Comparison of ENCODE assay signal across 17 cellular contexts in the genomic region with DNA sequence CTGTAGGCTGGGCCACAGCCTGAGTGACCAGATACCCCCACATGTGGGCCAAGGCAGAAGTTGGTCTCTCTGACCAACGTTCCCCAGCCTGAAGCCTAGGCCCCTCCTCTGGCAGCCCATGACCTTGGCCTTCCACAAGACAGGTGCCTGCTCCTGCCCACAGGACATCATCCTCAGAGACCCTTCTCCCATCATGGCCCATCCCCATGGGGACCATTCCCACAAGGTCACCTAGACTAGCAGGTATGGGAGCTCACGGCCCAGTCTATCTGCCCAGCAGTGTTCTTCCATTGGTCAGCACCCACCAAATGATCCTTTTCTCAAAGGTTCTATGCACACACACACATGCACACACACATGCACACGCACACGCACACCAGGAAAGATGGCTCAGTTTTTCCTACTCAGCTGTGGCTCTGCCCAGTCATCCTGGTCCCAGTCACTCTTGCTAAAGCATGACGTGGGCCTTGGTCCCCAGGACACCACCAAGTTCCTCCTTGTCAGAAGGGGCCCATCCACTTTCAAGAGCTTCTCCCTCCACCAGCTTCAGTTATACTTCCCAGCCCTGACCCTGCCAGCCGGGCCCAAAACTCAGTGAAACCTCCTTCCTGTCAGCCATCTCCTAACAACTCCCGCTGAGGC.
DNase-seq lines count a peak whose midpoint lies in the region; ATAC-seq and TF ChIP-seq lines count a peak whose summit lies in the region.
"Had no signal": no experiment of that assay in that cellular context is flagged by ENCODE, and none has a peak within 500 bp of the region (broad histone marks: within the 10 kb centered on the region; RNA-seq: fewer than 3 reads in every experiment).

No MANE protein-coding gene starts in this region.

- H3K4me1 Mint-ChIP-seq in activated CD4-positive, alpha-beta memory T cell treated with anti-CD3 and anti-CD28 coated beads for 36 hours (ENCODE audit: low read depth): no peaks in the 10 kb centered on the region
- H3K4me1 Mint-ChIP-seq in activated CD4-positive, alpha-beta memory T cell treated with anti-CD3 and anti-CD28 coated beads, Interleukin-2, amount 10 ng/mL, durations not matched to agents 7 days and 5 days: no peaks in the 10 kb centered on the region
- peaks cover 13% of the 10 kb centered on the region for H3K4me1 Mint-ChIP-seq in glutamatergic neuron (ENCODE audit: low read depth, unreplicated experiment)
- peaks cover 43 to 95% of the 10 kb centered on the region in 2 donors for H3K4me1 Mint-ChIP-seq in stimulated activated naive B cell treated with anti-CD40 and anti-IgM and Interleukin-4, amounts not matched to agents 10 μg/mL and 1 μg/mL and 100 μg/mL, for 72 hours
- H3K4me1 Mint-ChIP-seq: CD8-positive, alpha-beta memory T cell had no signal

- CTCF ChIA-PET in activated CD4-positive, alpha-beta memory T cell treated with anti-CD3 and anti-CD28 coated beads for 36 hours (lab: Charles Lee): no interaction called here
- CTCF ChIA-PET in activated CD4-positive, alpha-beta memory T cell treated with anti-CD3 and anti-CD28 coated beads, Interleukin-2, amount 10 ng/mL, durations not matched to agents 7 days and 5 days (lab: Charles Lee): no interaction called here

- intact Hi-C loops in activated CD4-positive, alpha-beta memory T cell treated with anti-CD3 and anti-CD28 coated beads for 36 hours (cut with micrococcal nuclease): no loop called here

- H3K36me3 Mint-ChIP-seq in activated CD4-positive, alpha-beta memory T cell treated with anti-CD3 and anti-CD28 coated beads for 36 hours: no peaks in the 10 kb centered on the region
- H3K36me3 Mint-ChIP-seq in activated CD4-positive, alpha-beta memory T cell treated with anti-CD3 and anti-CD28 coated beads, Interleukin-2, amount 10 ng/mL, durations not matched to agents 7 days and 5 days (ENCODE audit: low read depth): no peaks in the 10 kb centered on the region
- no peaks in the 10 kb centered on the region for H3K36me3 Mint-ChIP-seq in glutamatergic neuron (ENCODE audit: unreplicated experiment)
- peaks cover 58 to 76% of the 10 kb centered on the region in 2 donors for H3K36me3 Mint-ChIP-seq in stimulated activated naive B cell treated with anti-CD40 and anti-IgM and Interleukin-4, amounts not matched to agents 10 μg/mL and 1 μg/mL and 100 μg/mL, for 72 hours
- H3K36me3 Mint-ChIP-seq: CD8-positive, alpha-beta memory T cell had no signal

- no peaks in the 10 kb centered on the region for H3K27me3 Mint-ChIP-seq in activated CD4-positive, alpha-beta memory T cell treated with anti-CD3 and anti-CD28 coated beads for 36 hours
- H3K27me3 Mint-ChIP-seq in activated CD4-positive, alpha-beta memory T cell treated with anti-CD3 and anti-CD28 coated beads, Interleukin-2, amount 10 ng/mL, durations not matched to agents 7 days and 5 days: peaks cover 2% of the 10 kb centered on the region
- peaks cover 7% of the 10 kb centered on the region for H3K27me3 Mint-ChIP-seq in glutamatergic neuron (ENCODE audit: unreplicated experiment)
- H3K27me3 Mint-ChIP-seq in stimulated activated naive B cell treated with anti-CD40 and anti-IgM and Interleukin-4, amounts not matched to agents 10 μg/mL and 1 μg/mL and 100 μg/mL, for 72 hours: no peaks in the 10 kb centered on the region

- H3K9me3 Mint-ChIP-seq in activated CD4-positive, alpha-beta memory T cell treated with anti-CD3 and anti-CD28 coated beads for 36 hours: no peaks in the 10 kb centered on the region
- no peaks in the 10 kb centered on the region for H3K9me3 Mint-ChIP-seq in activated CD4-positive, alpha-beta memory T cell treated with anti-CD3 and anti-CD28 coated beads, Interleukin-2, amount 10 ng/mL, durations not matched to agents 7 days and 5 days
- H3K9me3 Mint-ChIP-seq in glutamatergic neuron (ENCODE audit: unreplicated experiment): peaks cover 1% of the 10 kb centered on the region
- no peaks in the 10 kb centered on the region for H3K9me3 Mint-ChIP-seq in stimulated activated naive B cell treated with anti-CD40 and anti-IgM and Interleukin-4, amounts not matched to agents 10 μg/mL and 1 μg/mL and 100 μg/mL, for 72 hours
- H3K9me3 Mint-ChIP-seq: CD8-positive, alpha-beta memory T cell; H9 had no signal

- H3K27ac Mint-ChIP-seq in activated CD4-positive, alpha-beta memory T cell treated with anti-CD3 and anti-CD28 coated beads for 36 hours: peak overlapping the region; percentile 14
- H3K27ac Mint-ChIP-seq in activated CD4-positive, alpha-beta memory T cell treated with anti-CD3 and anti-CD28 coated beads, Interleukin-2, amount 10 ng/mL, durations not matched to agents 7 days and 5 days: no peak overlapping the region
- H3K27ac Mint-ChIP-seq in glutamatergic neuron (ENCODE audit: unreplicated experiment): peak overlapping the region; percentile 52
- peak overlapping the region; percentile 93 for H3K27ac Mint-ChIP-seq in stimulated activated naive B cell treated with anti-CD40 and anti-IgM and Interleukin-4, amounts not matched to agents 10 μg/mL and 1 μg/mL and 100 μg/mL, for 72 hours
- H3K27ac Mint-ChIP-seq: CD8-positive, alpha-beta memory T cell; H9 had no signal

- DNase-seq in activated CD4-positive, alpha-beta memory T cell treated with anti-CD3 and anti-CD28 coated beads for 36 hours: peak; percentile 30
- no peak for DNase-seq in activated CD4-positive, alpha-beta memory T cell treated with anti-CD3 and anti-CD28 coated beads, Interleukin-2, amount 10 ng/mL, durations not matched to agents 7 days and 5 days
- DNase-seq in MV-4-11 (lab: John Stamatoyannopoulos, UW): peak; percentile 2
- DNase-seq in glutamatergic neuron: no peak
- peak; percentile 49 for DNase-seq in stimulated activated naive B cell treated with anti-CD40 and anti-IgM and Interleukin-4, amounts not matched to agents 10 μg/mL and 1 μg/mL and 100 μg/mL, for 72 hours
- no peak for DNase-seq in NCI-H1092 (lab: John Stamatoyannopoulos, UW)
- DNase-seq: 8988T; CD8-positive, alpha-beta memory T cell; DMS 273 treated with DMSO at 0.1 percent for 48 hours; GDM1; KG1; NCI-H1048; NCI-H2081 treated with DMSO at 0.1 percent for 48 hours; NCI-H510A had no signal

- ATAC-seq in stimulated activated naive B cell treated with anti-CD40 and anti-IgM and Interleukin-4, amounts not matched to agents 10 μg/mL and 1 μg/mL and 100 μg/mL, for 72 hours (replicated peaks): peak; percentile 89
- ATAC-seq in GM21786 (IDR thresholded peaks at IDR 0.05; ENCODE audit: unreplicated experiment) (no peak), HG02571 (IDR thresholded peaks at IDR 0.05; ENCODE audit: unreplicated experiment) (no peak)

- POLR2A ChIA-PET in activated CD4-positive, alpha-beta memory T cell treated with anti-CD3 and anti-CD28 coated beads for 36 hours (lab: Charles Lee): no interaction called here
- POLR2A ChIA-PET in activated CD4-positive, alpha-beta memory T cell treated with anti-CD3 and anti-CD28 coated beads, Interleukin-2, amount 10 ng/mL, durations not matched to agents 7 days and 5 days (lab: Charles Lee): no interaction called here

- H3K4me3 Mint-ChIP-seq in activated CD4-positive, alpha-beta memory T cell treated with anti-CD3 and anti-CD28 coated beads for 36 hours: no peak overlapping the region
- no peak overlapping the region for H3K4me3 Mint-ChIP-seq in activated CD4-positive, alpha-beta memory T cell treated with anti-CD3 and anti-CD28 coated beads, Interleukin-2, amount 10 ng/mL, durations not matched to agents 7 days and 5 days
- H3K4me3 Mint-ChIP-seq in glutamatergic neuron (ENCODE audit: unreplicated experiment): no peak overlapping the region
- H3K4me3 Mint-ChIP-seq in stimulated activated naive B cell treated with anti-CD40 and anti-IgM and Interleukin-4, amounts not matched to agents 10 μg/mL and 1 μg/mL and 100 μg/mL, for 72 hours: peak overlapping the region; percentile 43 to 46
- H3K4me3 Mint-ChIP-seq: CD8-positive, alpha-beta memory T cell; H9 had no signal

- no peak for TF ChIP-seq CTCF in glutamatergic neuron (IDR thresholded peaks at IDR 0.05; ENCODE audit: partially characterized antibody, unreplicated experiment)

Comparison
In these comparisons a context has a peak if more than half of its experiments do, and no peak if none do; other contexts are left out.
1. DNase-seq: peak in activated CD4-positive, alpha-beta memory T cell treated with anti-CD3 and anti-CD28 coated beads for 36 hours (single experiment), MV-4-11 (single experiment) and stimulated activated naive B cell treated with anti-CD40 and anti-IgM and Interleukin-4, amounts not matched to agents 10 μg/mL and 1 μg/mL and 100 μg/mL, for 72 hours (single experiment); none in activated CD4-positive, alpha-beta memory T cell treated with anti-CD3 and anti-CD28 coated beads, Interleukin-2, amount 10 ng/mL, durations not matched to agents 7 days and 5 days (single experiment), glutamatergic neuron (single experiment) and NCI-H1092 (single experiment).
2. H3K4me3 Mint-ChIP-seq: peak in stimulated activated naive B cell treated with anti-CD40 and anti-IgM and Interleukin-4, amounts not matched to agents 10 μg/mL and 1 μg/mL and 100 μg/mL, for 72 hours (2 of 2); none in activated CD4-positive, alpha-beta memory T cell treated with anti-CD3 and anti-CD28 coated beads for 36 hours (single experiment), activated CD4-positive, alpha-beta memory T cell treated with anti-CD3 and anti-CD28 coated beads, Interleukin-2, amount 10 ng/mL, durations not matched to agents 7 days and 5 days (single experiment) and glutamatergic neuron (single experiment).
3. ATAC-seq: peak in stimulated activated naive B cell treated with anti-CD40 and anti-IgM and Interleukin-4, amounts not matched to agents 10 μg/mL and 1 μg/mL and 100 μg/mL, for 72 hours (2 of 2); none in GM21786 (single experiment) and HG02571 (single experiment).